Comparison of ENCODE assay signal across 8 cellular contexts in genomic region chr2:231714639-231715498, GRCh38. TPM values are rescaled to one million over a fixed set of nuclear protein-coding genes. Genes with fewer than 3 reads are reported as not detected.
DNase-seq lines count a peak whose midpoint lies in the region; ATAC-seq and TF ChIP-seq lines count a peak whose summit lies in the region.

No MANE protein-coding gene starts in this region.

- no peaks in the 10 kb centered on the region for H3K9me2 ChIP-seq in PC-9 (ENCODE audit: insufficient read depth)

- H3K4me3 ChIP-seq in PC-9 (no peak overlapping the region), fibroblast of the aortic adventitia (ENCODE audit: low read depth, low read length) (no peak overlapping the region), tibial artery (no peak overlapping the region)

- H3K4me1 ChIP-seq in PC-9 (replicated peaks; ENCODE audit: insufficient read depth), result peaks cover 30% of the 10 kb centered on the region
- peaks cover 0 to 58% (median 38%) of the 10 kb centered on the region in 4 donors for H3K4me1 ChIP-seq in tibial artery

- H3K27ac Mint-ChIP-seq in Calu3 (ENCODE audit: unreplicated experiment), result peak overlapping the region; percentile 69
- H3K27ac Mint-ChIP-seq in activated T-cell treated with anti-CD3 and anti-CD28 coated beads, Interleukin-2, amount 50 U/mL, for 72 hours, result peak overlapping the region; percentile 33

- H3F3A ChIP-seq in PC-9 (ENCODE audit: insufficient read depth, low read depth), result peaks cover 54% of the 10 kb centered on the region

- BruUV-seq in Calu3 (replicated peaks; lab: Mats Ljungman, UMichigan), result no TSS peak
- no TSS peak for BruUV-seq in PC-9 (replicated peaks; lab: Mats Ljungman, UMichigan)

- H3K9me3 ChIP-seq in PC-9 (ENCODE audit: insufficient read depth, low read depth) (no peaks in the 10 kb centered on the region), tibial artery (no peaks in the 10 kb centered on the region)

- H3K27me3 ChIP-seq in PC-9 (ENCODE audit: insufficient read depth, low read depth), result no peaks in the 10 kb centered on the region
- H3K27me3 ChIP-seq in tibial artery, result no peaks in the 10 kb centered on the region

- peaks cover 35% of the 10 kb centered on the region for H4K20me1 ChIP-seq in PC-9 (ENCODE audit: insufficient read depth)

- DNase-seq in Calu3, result peak; percentile 82
- DNase-seq in HT1080 (ENCODE audit: low read depth), result peak; percentile 57
- peak; percentile 55 to 70 for DNase-seq in PC-9
- DNase-seq in activated T-cell treated with anti-CD3 and anti-CD28 coated beads, Interleukin-2, amount 50 U/mL, for 72 hours, result peak; percentile 84 to 86
- DNase-seq in fibroblast of the aortic adventitia (ENCODE audit: low read depth), result peak; percentile 46
- DNase-seq in omental fat pad (ENCODE audit: low spot score), result peak; percentile 82
- DNase-seq in tibial artery, result peak; percentile 73 to 83
- no peak for DNase-seq in putamen (ENCODE audit: low spot score)

- H3K4me3 Mint-ChIP-seq in Calu3 (ENCODE audit: low read depth, unreplicated experiment), result no peak overlapping the region
- no peak overlapping the region for H3K4me3 Mint-ChIP-seq in activated T-cell treated with anti-CD3 and anti-CD28 coated beads, Interleukin-2, amount 50 U/mL, for 72 hours

- no peaks in the 10 kb centered on the region for H3K9me3 Mint-ChIP-seq in Calu3 (ENCODE audit: low read depth, unreplicated experiment)
- H3K9me3 Mint-ChIP-seq in activated T-cell treated with anti-CD3 and anti-CD28 coated beads, Interleukin-2, amount 50 U/mL, for 72 hours, result no peaks in the 10 kb centered on the region

- peak; percentile 95 for TF ChIP-seq CTCF in Calu3 (IDR thresholded peaks at IDR 0.05; ENCODE audit: unreplicated experiment)
- TF ChIP-seq CTCF in PC-9 (conservative IDR thresholded peaks at IDR 0.05), result peak; percentile 96
- TF ChIP-seq CTCF in fibroblast of the aortic adventitia (IDR thresholded peaks at IDR 0.05; ENCODE audit: insufficient read depth, low read length), result peak; percentile 71
- TF ChIP-seq CTCF in omental fat pad (IDR thresholded peaks at IDR 0.05), result peak in 2 of 3 donors; percentile 61 to 67
- TF ChIP-seq CTCF in tibial artery (IDR thresholded peaks at IDR 0.05), result peak; percentile 86 to 92

- POLR2A ChIA-PET in PC-9 (lab: Charles Lee; ENCODE audit: unreplicated experiment), result interaction anchor here (0.5 to 1.9 kb wide), 3 partner anchors 37 to 1575 kb away, joined by 3 to 12 read pairs (median 6); no protein-coding TSS in a partner anchor

- intact Hi-C loops in Calu3 (cut with micrococcal nuclease; ENCODE audit: unreplicated experiment), result loop anchor here (1.0 to 2.0 kb wide), 3 partner anchors 38 to 102 kb away; no protein-coding TSS in a partner anchor
- intact Hi-C loops in PC-9 (cut with micrococcal nuclease; ENCODE audit: unreplicated experiment), result loop anchor here (1.0 to 10.0 kb wide), 6 partner anchors 38 to 250 kb away; partner anchors contain the start of genes NCL and PDE6D
- intact Hi-C loops in tibial artery (cut with DNase I; ENCODE audit: low total_unique reads), result loop anchor here (2.0 kb wide), 1 partner anchor 38 kb away; no protein-coding TSS in a partner anchor

- H3K4me2 ChIP-seq in PC-9, result no peak overlapping the region

- H3K27me3 Mint-ChIP-seq in Calu3 (ENCODE audit: unreplicated experiment), result no peaks in the 10 kb centered on the region
- H3K27me3 Mint-ChIP-seq in activated T-cell treated with anti-CD3 and anti-CD28 coated beads, Interleukin-2, amount 50 U/mL, for 72 hours (ENCODE audit: low read depth), result no peaks in the 10 kb centered on the region

- ATAC-seq in activated T-cell treated with anti-CD3 and anti-CD28 coated beads, Interleukin-2, amount 50 U/mL, for 72 hours (replicated peaks in 1 of 2), result peak; percentile 19 to 27
- ATAC-seq in omental fat pad (ENCODE audit: low FRiP score), result peak; percentile 29

- peaks cover 18% of the 10 kb centered on the region for H3K36me3 ChIP-seq in PC-9 (ENCODE audit: low read depth)
- peaks cover 16 to 26% (median 17%) of the 10 kb centered on the region in 3 donors for H3K36me3 ChIP-seq in tibial artery

- H2AFZ ChIP-seq in PC-9, result no peak overlapping the region

- H3K79me2 ChIP-seq in PC-9 (ENCODE audit: low read depth), result peaks cover 33% of the 10 kb centered on the region

- H3K4me1 Mint-ChIP-seq in Calu3 (ENCODE audit: low read depth, unreplicated experiment), result peaks cover 45% of the 10 kb centered on the region
- H3K4me1 Mint-ChIP-seq in activated T-cell treated with anti-CD3 and anti-CD28 coated beads, Interleukin-2, amount 50 U/mL, for 72 hours (ENCODE audit: low read depth), result peaks cover 47% of the 10 kb centered on the region

- H3K27ac ChIP-seq in PC-9 (no peak overlapping the region), tibial artery (peak overlapping the region; percentile 51 to 79)

- H3K36me3 Mint-ChIP-seq in Calu3 (ENCODE audit: insufficient read depth, unreplicated experiment), result peaks cover 62% of the 10 kb centered on the region
- peaks cover 12 to 26% of the 10 kb centered on the region in 2 donors for H3K36me3 Mint-ChIP-seq in activated T-cell treated with anti-CD3 and anti-CD28 coated beads, Interleukin-2, amount 50 U/mL, for 72 hours (ENCODE audit: insufficient read depth in 2 of 2)

- CTCF ChIA-PET in Calu3 (lab: Charles Lee), result interaction anchor here (0.6 to 5.3 kb wide), 19 partner anchors 11 to 161 kb away, joined by 3 to 78 read pairs (median 4); no protein-coding TSS in a partner anchor
- CTCF ChIA-PET in PC-9 (lab: Charles Lee), result interaction anchor here (0.6 to 3.2 kb wide), 10 partner anchors 33 to 114 kb away, joined by 3 to 32 read pairs (median 8); no protein-coding TSS in a partner anchor

RNA-seq across cellular contexts. Expression of gene PTMA, which starts 6.5 kb away (rescaled TPM):
- total RNA-seq in Calu3 (2022), result 1,239 and 1,354 TPM in 2 replicates
- total RNA-seq in HT1080 (2014; rRNA removed; shearing (Covaris generic)), result 1,647 and 2,130 TPM in 2 replicates
- polyA plus RNA-seq in HT1080 (2015; cell fraction: cytosol; rRNA removed), result 1,527 and 1,813 TPM in 2 replicates
- polyA plus RNA-seq in HT1080 (2015; cell fraction: nucleus; rRNA removed), result 809 and 884 TPM in 2 replicates
- total RNA-seq in PC-9 (2021), result 1,200 and 1,260 TPM in 2 replicates
- total RNA-seq in activated T-cell treated with anti-CD3 and anti-CD28 coated beads, Interleukin-2, amount 50 U/mL, for 72 hours, result 1,000 to 10,000 TPM; 1,057 to 1,154 TPM
- total RNA-seq in fibroblast of the aortic adventitia (ENCODE audit: low replicate concordance), result 893 and 2,614 TPM in 2 replicates
- 1,000 to 10,000 TPM in 1 of 4 donors, 100 to 1,000 TPM in 3; 757 to 1,307 (median 926) TPM for total RNA-seq in omental fat pad
